In the genomic region with DNA sequence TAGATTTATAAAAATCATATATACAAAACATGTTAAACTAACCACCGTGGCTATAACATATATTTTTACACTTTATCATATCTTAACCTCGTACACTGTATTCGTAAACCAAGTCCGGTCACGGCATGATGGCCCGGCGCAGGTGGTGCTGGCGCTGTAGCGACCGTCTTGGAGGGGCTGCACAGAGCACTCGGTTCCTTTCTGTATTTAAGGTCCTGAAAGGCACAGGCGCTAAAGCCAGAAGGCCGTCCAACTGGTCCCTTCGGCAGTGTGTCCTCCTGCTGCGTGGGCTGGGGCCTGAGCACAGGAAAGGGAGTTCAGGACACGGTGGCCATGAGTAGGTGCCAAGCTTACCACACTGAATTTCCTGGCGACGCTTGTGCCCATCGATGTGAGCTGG, we compare ENCODE assay signal across 25 cellular contexts. TPM values are rescaled to one million over a fixed set of nuclear protein-coding genes. Genes with fewer than 3 reads are reported as not detected.
"Had no signal": no experiment of that assay in that cellular context is flagged by ENCODE, and none has a peak within 500 bp of the region (broad histone marks: within the 10 kb centered on the region; RNA-seq: fewer than 3 reads in every experiment).

No MANE protein-coding gene starts in this region.

- H3K27ac ChIP-seq: hepatocyte, pancreas, right lobe of liver, skin epidermis, transverse colon, WERI-Rb-1 had no signal

- H2AFZ ChIP-seq: hepatocyte had no signal

- H3K27me3 Mint-ChIP-seq: activated naive CD8-positive, alpha-beta T cell had no signal

- H3K9me3 ChIP-seq: pancreas, right lobe of liver, transverse colon had no signal

- H3K4me3 Mint-ChIP-seq: activated naive CD8-positive, alpha-beta T cell; activated T-cell treated with anti-CD3 and anti-CD28 coated beads, Interleukin-2, amount 50 U/mL, for 4 hours; immature natural killer cell; mesothelial cell of epicardium; natural killer cell had no signal

- H3K9me3 Mint-ChIP-seq: activated T-cell treated with anti-CD3 and anti-CD28 coated beads, Interleukin-2, amount 50 U/mL, for 4 hours; activated T-helper 2 cell treated with anti-CD3 and anti-CD28 coated beads, Interferon-gamma antibody, Interleukin-2, Interleukin-4, amounts not matched to agents 10 μg/mL and 5 μg/mL and 100 μg/mL, durations not matched to agents 14 hours and 24 hours and 36 hours; immature natural killer cell; mesothelial cell of epicardium; natural killer cell; stimulated activated effector memory CD8-positive, alpha-beta T cell treated with anti-CD3 and anti-CD28 coated beads, Interleukin-12 subunit alpha, Interleukin-12 subunit beta, amount 100 ng/mL, for 72 hours had no signal

- H3K27me3 ChIP-seq: hepatocyte, pancreas, right lobe of liver, transverse colon had no signal

- H3K36me3 ChIP-seq: right lobe of liver, transverse colon, WERI-Rb-1 had no signal

- H3K4me2 ChIP-seq: hepatocyte had no signal

- H3K4me3 ChIP-seq: hepatocyte, pancreas, right lobe of liver, skin epidermis, transverse colon had no signal

- H3K4me1 ChIP-seq: pancreas, right lobe of liver had no signal

- H3K27ac Mint-ChIP-seq: activated T-helper 2 cell treated with anti-CD3 and anti-CD28 coated beads, Interferon-gamma antibody, Interleukin-2, Interleukin-4, amounts not matched to agents 10 μg/mL and 5 μg/mL and 100 μg/mL, durations not matched to agents 14 hours and 24 hours and 36 hours; mesothelial cell of epicardium had no signal

- H3K36me3 Mint-ChIP-seq: natural killer cell had no signal

- DNase-seq: activated CD4-positive, alpha-beta T cell treated with anti-CD3 and anti-CD28 coated beads, Interleukin-2, amount 50 U/mL, for 4 hours; activated CD8-positive, alpha-beta memory T cell treated with anti-CD3 and anti-CD28 coated beads, Interleukin-2, amount 50 U/mL, for 48 hours; activated naive CD4-positive, alpha-beta T cell; activated T-cell treated with anti-CD3 and anti-CD28 coated beads, Interleukin-2, amount 50 U/mL, for 4 hours; amniotic stem cell; cerebellar nuclear complex; cortex of kidney; immature natural killer cell; natural killer cell; stimulated activated CD4-positive, alpha-beta T cell treated with anti-CD3 and anti-CD28 coated beads, Interleukin-2, amount 100 ng/mL, for 24 hours; T-helper 1 cell; transverse colon; WERI-Rb-1 had no signal

RNA-seq across cellular contexts. Expression of a gene that starts 33.8 kb away (rescaled TPM):
- total RNA-seq: activated CD8-positive, alpha-beta memory T cell treated with anti-CD3 and anti-CD28 coated beads for 36 hours; bronchial epithelial cell; hepatocyte; lung microvascular endothelial cell; pulmonary artery endothelial cell had no signal
